Comparison of ENCODE assay signal across 18 cellular contexts in genomic region chr6:17389274-17389847, GRCh38. TPM values are rescaled to one million over a fixed set of nuclear protein-coding genes. Genes with fewer than 3 reads are reported as not detected.
DNase-seq lines count a peak whose midpoint lies in the region; TF ChIP-seq lines count a peak whose summit lies in the region.
"Had no signal": no experiment of that assay in that cellular context is flagged by ENCODE, and none has a peak within 500 bp of the region (broad histone marks: within the 10 kb centered on the region; RNA-seq: fewer than 3 reads in every experiment).

No MANE protein-coding gene starts in this region.

- H3K36me3 Mint-ChIP-seq in osteocyte (ENCODE audit: unreplicated experiment): no peaks in the 10 kb centered on the region

- DNase-seq in ELR (ENCODE audit: low read depth) (peak; percentile 66), RPMI7951 (ENCODE audit: low read depth) (peak; percentile 24), epithelial cell of esophagus (ENCODE audit: low read depth) (peak; percentile 97), osteocyte (ENCODE audit: extremely low spot score, unreplicated experiment) (no peak), NCI-H748 (lab: John Stamatoyannopoulos, UW; ENCODE audit: unreplicated experiment) (no peak), DMS79 treated with DMSO at 0.1 percent for 48 hours (lab: John Stamatoyannopoulos, UW) (no peak), NCI-H2029 (lab: John Stamatoyannopoulos, UW) (no peak), right atrium auricular region (ENCODE audit: low spot score) (no peak)
- DNase-seq: activated CD4-positive, alpha-beta memory T cell treated with anti-CD3 and anti-CD28 coated beads, Interleukin-2, amount 10 ng/mL, durations not matched to agents 7 days and 5 days; adrenal gland; erythroblast; hippocampal formation; NCI-H1105 treated with DMSO at 0.1 percent for 48 hours; posterior cingulate gyrus; stomach; uterus had no signal

- H3K9me3 ChIP-seq in right atrium auricular region: no peaks in the 10 kb centered on the region
- H3K9me3 ChIP-seq: adrenal gland, SJSA1, stomach, uterus had no signal

- peak overlapping the region; percentile 92 for H3K27ac Mint-ChIP-seq in osteocyte (ENCODE audit: unreplicated experiment)
- H3K27ac Mint-ChIP-seq: activated CD4-positive, alpha-beta memory T cell treated with anti-CD3 and anti-CD28 coated beads, Interleukin-2, amount 10 ng/mL, durations not matched to agents 7 days and 5 days had no signal

- peaks cover 50% of the 10 kb centered on the region for H3K4me1 Mint-ChIP-seq in osteocyte (ENCODE audit: unreplicated experiment)

- H3K9me3 Mint-ChIP-seq in osteocyte (ENCODE audit: unreplicated experiment): no peaks in the 10 kb centered on the region
- H3K9me3 Mint-ChIP-seq: activated CD4-positive, alpha-beta memory T cell treated with anti-CD3 and anti-CD28 coated beads, Interleukin-2, amount 10 ng/mL, durations not matched to agents 7 days and 5 days had no signal

- H3K27me3 Mint-ChIP-seq in osteocyte (ENCODE audit: unreplicated experiment): no peaks in the 10 kb centered on the region

- no peak overlapping the region for H3K4me3 Mint-ChIP-seq in osteocyte (ENCODE audit: unreplicated experiment)
- H3K4me3 Mint-ChIP-seq: activated CD4-positive, alpha-beta memory T cell treated with anti-CD3 and anti-CD28 coated beads, Interleukin-2, amount 10 ng/mL, durations not matched to agents 7 days and 5 days had no signal

- TF ChIP-seq CTCF in epithelial cell of esophagus (IDR thresholded peaks at IDR 0.05; ENCODE audit: insufficient read depth, low read depth, low read length, missing control alignments) (no peak), osteocyte (IDR thresholded peaks at IDR 0.05) (no peak), right atrium auricular region (IDR thresholded peaks at IDR 0.05) (no peak)

- no peak overlapping the region for H3K4me3 ChIP-seq in epithelial cell of esophagus (ENCODE audit: low read length)
- no peak overlapping the region for H3K4me3 ChIP-seq in right atrium auricular region
- H3K4me3 ChIP-seq: adrenal gland, coronary artery, SJSA1, stomach, uterus had no signal

- no peaks in the 10 kb centered on the region for H3K36me3 ChIP-seq in right atrium auricular region
- H3K36me3 ChIP-seq: adrenal gland, SJSA1, stomach, uterus had no signal

- no peak overlapping the region for H3K27ac ChIP-seq in right atrium auricular region
- H3K27ac ChIP-seq: adrenal gland, coronary artery, SJSA1, stomach, uterus had no signal

- peaks cover 0 to 9% of the 10 kb centered on the region in 2 donors for H3K4me1 ChIP-seq in right atrium auricular region
- H3K4me1 ChIP-seq: uterus had no signal

- H3K27me3 ChIP-seq in right atrium auricular region: no peaks in the 10 kb centered on the region
- H3K27me3 ChIP-seq: adrenal gland, SJSA1, uterus had no signal

RNA-seq across cellular contexts. Expression of gene CAP2, which starts 4.0 kb away (rescaled TPM):
- total RNA-seq in RPMI7951 (2014; rRNA removed; shearing (Covaris generic)): 29.5 and 35.9 TPM in 2 replicates
- total RNA-seq in osteocyte (71.8 and 83.6 TPM in 2 replicates), right atrium auricular region (10 to 100 TPM; 59.9 to 63.6 TPM)
- total RNA-seq: activated CD4-positive, alpha-beta memory T cell treated with anti-CD3 and anti-CD28 coated beads, Interleukin-2, amount 10 ng/mL, durations not matched to agents 7 days and 5 days had no signal

Comparison
In these comparisons a context has a peak if more than half of its experiments do, and no peak if none do; other contexts are left out.
1. DNase-seq: peak in ELR (single experiment), RPMI7951 (single experiment) and epithelial cell of esophagus (single experiment); none in osteocyte (single experiment), NCI-H748 (single experiment), DMS79 treated with DMSO at 0.1 percent for 48 hours (single experiment), NCI-H2029 (single experiment) and right atrium auricular region (single experiment).